Comparison of ENCODE assay signal across 10 cellular contexts in the genomic region with DNA sequence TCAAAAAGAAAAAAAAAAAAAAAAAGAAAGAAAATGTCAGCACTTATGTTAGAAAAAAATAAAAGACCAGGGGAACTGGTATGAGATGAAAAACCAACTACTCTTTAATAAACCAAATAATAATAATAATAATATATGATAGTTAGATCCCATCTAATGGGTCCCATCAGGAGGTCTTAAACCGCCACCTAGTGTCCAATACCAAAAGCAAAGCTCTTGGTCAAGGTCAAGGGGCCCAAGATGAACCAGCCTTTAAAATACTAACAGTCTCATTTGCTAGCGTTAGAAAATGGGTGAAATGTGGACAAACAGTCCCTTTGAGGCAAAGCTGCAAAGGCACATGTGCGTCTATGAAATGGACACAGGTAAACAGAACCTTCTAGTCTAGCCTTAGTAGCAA. TPM values are rescaled to one million over a fixed set of nuclear protein-coding genes. Genes with fewer than 3 reads are reported as not detected.
DNase-seq lines count a peak whose midpoint lies in the region; ATAC-seq and TF ChIP-seq lines count a peak whose summit lies in the region.
"Had no signal": no experiment of that assay in that cellular context is flagged by ENCODE, and none has a peak within 500 bp of the region (broad histone marks: within the 10 kb centered on the region; RNA-seq: fewer than 3 reads in every experiment).

No MANE protein-coding gene starts in this region.

- ATAC-seq in right lobe of liver (peak; percentile 51 to 62 (median 61)), HG03039 (IDR thresholded peaks at IDR 0.05; ENCODE audit: unreplicated experiment) (no peak)
- ATAC-seq: T-cell had no signal

- no peak for TF ChIP-seq EP300 in stomach (IDR thresholded peaks at IDR 0.05)

- H3K27ac ChIP-seq in right lobe of liver (no peak overlapping the region), stomach (peak overlapping the region in 2 of 5 donors; percentile 23 to 54)

- H3K36me3 ChIP-seq in right lobe of liver (peaks cover 0 to 78% (median 15%) of the 10 kb centered on the region in 4 donors), stomach (peaks cover 55 to 100% (median 98%) of the 10 kb centered on the region in 4 donors)

- no peaks in the 10 kb centered on the region for H3K4me1 ChIP-seq in right lobe of liver
- H3K4me1 ChIP-seq in stomach, result peaks cover 0 to 9% (median 0%) of the 10 kb centered on the region in 4 donors

- peaks cover 35% of the 10 kb centered on the region for H3K36me3 Mint-ChIP-seq in brain

- H3K27ac Mint-ChIP-seq in brain, result no peak overlapping the region
- H3K27ac Mint-ChIP-seq: T-cell had no signal

- H3K9me3 Mint-ChIP-seq in brain, result no peaks in the 10 kb centered on the region
- H3K9me3 Mint-ChIP-seq: central memory CD8-positive, alpha-beta T cell; T-cell had no signal

- H3K27me3 Mint-ChIP-seq in brain, result no peaks in the 10 kb centered on the region
- H3K27me3 Mint-ChIP-seq: central memory CD8-positive, alpha-beta T cell; T-cell had no signal

- WGBS in right lobe of liver (ENCODE audit: insufficient coverage, low coverage, low lambda C conversion rate, missing lambda C conversion rate), result 57% methylated on average over 3 of the region's 3 CpGs
- WGBS in stomach, 5 donors, result 84 to 91% (median 88%) methylated on average over 3 of the region's 3 CpGs

- TF ChIP-seq CTCF in brain (conservative IDR thresholded peaks at IDR 0.05) (peak; percentile 58 to 60), right lobe of liver (IDR thresholded peaks at IDR 0.05) (peak; percentile 33 to 62 (median 50)), stomach (IDR thresholded peaks at IDR 0.05) (peak in 2 of 7 experiments; percentile 11 to 29)

- no peak overlapping the region for H3K4me3 Mint-ChIP-seq in brain
- H3K4me3 Mint-ChIP-seq: central memory CD8-positive, alpha-beta T cell; T-cell had no signal

- TF ChIP-seq POLR2A in right lobe of liver (IDR thresholded peaks at IDR 0.05) (no peak), stomach (IDR thresholded peaks at IDR 0.05) (no peak)

- H3K27me3 ChIP-seq in right lobe of liver (no peaks in the 10 kb centered on the region), stomach (no peaks in the 10 kb centered on the region)

- in situ Hi-C loops in KBM-7 (cut with MboI; ENCODE audit: low pct_unique_long_range_greater_than_20kb, low sequenced_read_pairs), result no loop called here

- H3K4me3 ChIP-seq in right lobe of liver (no peak overlapping the region), stomach (no peak overlapping the region)

- intact Hi-C loops in right lobe of liver (cut with DNase I), result no loop called here
- intact Hi-C loops in stomach (cut with DNase I; ENCODE audit: low total_unique reads), result no loop called here

- H3K9me3 ChIP-seq in right lobe of liver, result no peaks in the 10 kb centered on the region
- H3K9me3 ChIP-seq in stomach, result no peaks in the 10 kb centered on the region

- DNase-seq in DMS114 treated with DMSO at 0.1 percent for 48 hours (lab: John Stamatoyannopoulos, UW; ENCODE audit: unreplicated experiment) (peak; percentile 6), KBM-7 (peak; percentile 3), right lobe of liver (no peak), activated gamma-delta T cell treated with Interleukin-2 at 50 U/mL for 16 hours (no peak), stomach (no peak)
- DNase-seq in activated CD4-positive, alpha-beta T cell treated with anti-CD3 and anti-CD28 coated beads for 48 hours, result no peak
- DNase-seq: T-cell had no signal

- no peaks in the 10 kb centered on the region for H3K4me1 Mint-ChIP-seq in brain
- H3K4me1 Mint-ChIP-seq: T-cell had no signal

RNA-seq across cellular contexts. Expression of gene BRAP, which starts 12.3 kb away (rescaled TPM):
- polyA plus RNA-seq in brain (ENCODE audit: insufficient read depth, low read depth, low replicate concordance), result 19.6 TPM
- total RNA-seq in right lobe of liver, result 1 to 10 TPM; 5.3 to 8.1 (median 7.5) TPM
- 10 to 100 TPM; 15.2 to 43.2 (median 19.3) TPM for total RNA-seq in stomach
- polyA plus RNA-seq in stomach, result 1 to 10 TPM; 5.6 to 7.9 (median 7.4) TPM

RNA-seq across cellular contexts. Expression of gene ACAD10, which starts 12.3 kb away (rescaled TPM):
- polyA plus RNA-seq in brain (ENCODE audit: insufficient read depth, low read depth, low replicate concordance) (15.8 TPM), stomach (10 to 100 TPM in 2 of 3 donors, 1 to 10 TPM in 1; 9.8 to 15.7 (median 12.4) TPM)
- total RNA-seq in right lobe of liver (10 to 100 TPM; 24.7 to 41.7 (median 26.8) TPM), stomach (100 to 1,000 TPM in 1 of 5 donors, 10 to 100 TPM in 3, 1 to 10 TPM in 1; 9.4 to 128 (median 32.1) TPM)

Comparison
In these comparisons a context has a peak if more than half of its experiments do, and no peak if none do; other contexts are left out.
1. DNase-seq: peak in DMS114 treated with DMSO at 0.1 percent for 48 hours (single experiment) and KBM-7 (single experiment); none in right lobe of liver (0 of 3), activated CD4-positive, alpha-beta T cell treated with anti-CD3 and anti-CD28 coated beads for 48 hours (single experiment), activated gamma-delta T cell treated with Interleukin-2 at 50 U/mL for 16 hours (single experiment) and stomach (single experiment).